ENCODE assay signal across 19 cellular contexts in genomic region chr7:112163021-112163310, GRCh38. TPM values are rescaled to one million over a fixed set of nuclear protein-coding genes. Genes with fewer than 3 reads are reported as not detected.
A peak's percentile ranks its signal among the peaks of the same experiment; 100 is the strongest.
DNase-seq lines count a peak whose midpoint lies in the region; ATAC-seq and TF ChIP-seq lines count a peak whose summit lies in the region.
"Had no signal": no experiment of that assay in that cellular context is flagged by ENCODE, and none has a peak within 500 bp of the region (broad histone marks: within the 10 kb centered on the region; RNA-seq: fewer than 3 reads in every experiment).

No MANE protein-coding gene starts in this region.

- H3K4me3 ChIP-seq in PC-3 (ENCODE audit: low read length) (no peak overlapping the region), endodermal cell (ENCODE audit: low read length) (no peak overlapping the region), mesendoderm (ENCODE audit: low read length) (no peak overlapping the region), upper lobe of right lung (no peak overlapping the region)
- H3K4me3 ChIP-seq: BLaER1 treated with 17β-estradiol and CSF1 and Interleukin-3, amounts not matched to agents 10 nM and 100 nM; coronary artery; mucosa of descending colon; ovary had no signal

- peak overlapping the region; percentile 36 for H3K56ac ChIP-seq in mesendoderm (ENCODE audit: low read length)

- no peak for DNase-seq in PC-3
- DNase-seq in endodermal cell, result no peak
- DNase-seq in mesendoderm, result no peak
- no peak for DNase-seq in upper lobe of right lung
- DNase-seq in putamen (ENCODE audit: low spot score), result no peak
- no peak for DNase-seq in activated naive CD4-positive, alpha-beta T cell treated with anti-CD3 and anti-CD28 coated beads for 36 hours
- DNase-seq in natural killer cell, result no peak
- DNase-seq: activated naive CD4-positive, alpha-beta T cell treated with anti-CD3 and anti-CD28 coated beads, Interleukin-2, amount 10 ng/mL, durations not matched to agents 7 days and 5 days; activated T-cell treated with anti-CD3 and anti-CD28 coated beads for 4 hours; DMS153; erythroblast; Kasumi-1; mucosa of descending colon; NCI-H2171; NCI-H774; ovary had no signal

- TF ChIP-seq CTCF in PC-3 (conservative IDR thresholded peaks at IDR 0.05; ENCODE audit: low read depth, low read length), result no peak
- TF ChIP-seq CTCF in endodermal cell (conservative IDR thresholded peaks at IDR 0.05), result no peak
- no peak for TF ChIP-seq CTCF in upper lobe of right lung (IDR thresholded peaks at IDR 0.05)
- TF ChIP-seq CTCF in natural killer cell (IDR thresholded peaks at IDR 0.05), result no peak

- no peaks in the 10 kb centered on the region for H3F3A ChIP-seq in PC-3 (ENCODE audit: low read length, unreplicated experiment)

- H3K9me3 Mint-ChIP-seq in endodermal cell, result no peaks in the 10 kb centered on the region
- H3K9me3 Mint-ChIP-seq in activated naive CD4-positive, alpha-beta T cell treated with anti-CD3 and anti-CD28 coated beads for 36 hours, result no peaks in the 10 kb centered on the region
- no peaks in the 10 kb centered on the region for H3K9me3 Mint-ChIP-seq in natural killer cell
- H3K9me3 Mint-ChIP-seq: activated naive CD4-positive, alpha-beta T cell treated with anti-CD3 and anti-CD28 coated beads, Interleukin-2, amount 10 ng/mL, durations not matched to agents 7 days and 5 days had no signal

- H3K9me2 ChIP-seq in PC-3 (replicated peaks; ENCODE audit: low read length), result no peaks in the 10 kb centered on the region

- H2BK5ac ChIP-seq in mesendoderm (ENCODE audit: low read length), result no peak overlapping the region

- no peak overlapping the region for H4K5ac ChIP-seq in mesendoderm (ENCODE audit: low read length)

- no peak overlapping the region for H3K23ac ChIP-seq in mesendoderm (ENCODE audit: low read length)

- no TSS peak for BruUV-seq in PC-3 (replicated peaks; lab: Mats Ljungman, UMichigan)

- intact Hi-C loops in PC-3 (cut with micrococcal nuclease), result no loop called here
- intact Hi-C loops in upper lobe of right lung (cut with DNase I), result no loop called here
- intact Hi-C loops in activated naive CD4-positive, alpha-beta T cell treated with anti-CD3 and anti-CD28 coated beads for 36 hours (cut with micrococcal nuclease), result no loop called here
- intact Hi-C loops in natural killer cell (cut with micrococcal nuclease), result no loop called here

- POLR2A ChIA-PET in PC-3 (lab: Charles Lee; ENCODE audit: unreplicated experiment), result no interaction called here

- H3K27ac Mint-ChIP-seq in endodermal cell (no peak overlapping the region), natural killer cell (no peak overlapping the region)
- H3K27ac Mint-ChIP-seq in activated naive CD4-positive, alpha-beta T cell treated with anti-CD3 and anti-CD28 coated beads for 36 hours, result no peak overlapping the region
- H3K27ac Mint-ChIP-seq: activated naive CD4-positive, alpha-beta T cell treated with anti-CD3 and anti-CD28 coated beads, Interleukin-2, amount 10 ng/mL, durations not matched to agents 7 days and 5 days had no signal

- whole genome bisulfite sequencing in endodermal cell (ENCODE audit: insufficient coverage in 1 of 2, insufficient read length in 1 of 2), 2 experiments, result 40 to 79% methylated on average over 1 to 2 of the region's 2 CpGs
- WGBS in mesendoderm (ENCODE audit: extremely low coverage, insufficient coverage, low lambda C conversion rate), result no CpG with 5 or more reads among the region's 2 CpGs

- no peaks in the 10 kb centered on the region for H3K27me3 Mint-ChIP-seq in endodermal cell (ENCODE audit: insufficient read depth)
- H3K27me3 Mint-ChIP-seq in activated naive CD4-positive, alpha-beta T cell treated with anti-CD3 and anti-CD28 coated beads for 36 hours (ENCODE audit: low read depth), result peaks cover 9% of the 10 kb centered on the region
- H3K27me3 Mint-ChIP-seq in natural killer cell (ENCODE audit: low read depth in 2 of 2), result peaks cover 0 to 7% of the 10 kb centered on the region in 2 donors

- H3K4me3 Mint-ChIP-seq in endodermal cell, result no peak overlapping the region
- no peak overlapping the region for H3K4me3 Mint-ChIP-seq in activated naive CD4-positive, alpha-beta T cell treated with anti-CD3 and anti-CD28 coated beads for 36 hours
- H3K4me3 Mint-ChIP-seq in natural killer cell, result no peak overlapping the region
- H3K4me3 Mint-ChIP-seq: activated naive CD4-positive, alpha-beta T cell treated with anti-CD3 and anti-CD28 coated beads, Interleukin-2, amount 10 ng/mL, durations not matched to agents 7 days and 5 days had no signal

- peak overlapping the region; percentile 39 for H3K4me2 ChIP-seq in PC-3 (ENCODE audit: low read length)
- no peak overlapping the region for H3K4me2 ChIP-seq in mesendoderm (ENCODE audit: low read length)

- no peak for ATAC-seq in PC-3
- ATAC-seq in upper lobe of right lung, result no peak
- ATAC-seq in natural killer cell, result no peak
- ATAC-seq: Panc1 had no signal

- no peak overlapping the region for H2BK15ac ChIP-seq in mesendoderm (replicated peaks; ENCODE audit: low read depth)

- no peak overlapping the region for H4K8ac ChIP-seq in mesendoderm (ENCODE audit: low read depth, low read length)

- H3K27me3 ChIP-seq in PC-3 (ENCODE audit: low read length), result no peaks in the 10 kb centered on the region
- no peaks in the 10 kb centered on the region for H3K27me3 ChIP-seq in endodermal cell (ENCODE audit: control insufficient read depth, insufficient read depth, low read length, poor library complexity, severe bottlenecking)
- H3K27me3 ChIP-seq in mesendoderm (ENCODE audit: insufficient read depth, low read length, poor library complexity), result no peaks in the 10 kb centered on the region
- H3K27me3 ChIP-seq in upper lobe of right lung, result no peaks in the 10 kb centered on the region
- H3K27me3 ChIP-seq: BLaER1 treated with 17β-estradiol and CSF1 and Interleukin-3, amounts not matched to agents 10 nM and 100 nM; ovary had no signal

- H2AFZ ChIP-seq in PC-3 (ENCODE audit: low read length), result no peak overlapping the region

- H3K79me1 ChIP-seq in mesendoderm (ENCODE audit: low read length), result peaks cover 11% of the 10 kb centered on the region

- 0 out of 2 replicates have a peak, but pooled peaks cover 8% of the 10 kb centered on the region for H4K20me1 ChIP-seq in PC-3 (ENCODE audit: low read length)

- H3K9ac ChIP-seq in PC-3 (ENCODE audit: low read length) (no peak overlapping the region), endodermal cell (ENCODE audit: extremely low read depth, low read length, poor library complexity, severe bottlenecking) (no peak overlapping the region), mesendoderm (ENCODE audit: low read length) (no peak overlapping the region)
- H3K9ac ChIP-seq: BLaER1 treated with 17β-estradiol and CSF1 and Interleukin-3, amounts not matched to agents 10 nM and 100 nM had no signal

- H3K4me1 ChIP-seq in PC-3 (ENCODE audit: insufficient read depth, low read length) (peaks cover 32% of the 10 kb centered on the region), endodermal cell (ENCODE audit: control insufficient read depth, insufficient read depth, low read length) (peaks cover 23% of the 10 kb centered on the region), mesendoderm (ENCODE audit: control insufficient read depth, low read depth, low read length) (peaks cover 19% of the 10 kb centered on the region), upper lobe of right lung (peaks cover 40% of the 10 kb centered on the region)

- H3K18ac ChIP-seq in mesendoderm (ENCODE audit: low read length), result no peak overlapping the region

- CTCF ChIA-PET in PC-3 (lab: Charles Lee), result no interaction called here
- CTCF ChIA-PET in activated naive CD4-positive, alpha-beta T cell treated with anti-CD3 and anti-CD28 coated beads for 36 hours (lab: Charles Lee), result no interaction called here

- H3K36me3 ChIP-seq in PC-3 (ENCODE audit: low read depth, low read length) (no peaks in the 10 kb centered on the region), endodermal cell (ENCODE audit: control insufficient read depth, insufficient read depth, low read length) (no peaks in the 10 kb centered on the region), mesendoderm (ENCODE audit: control insufficient read depth, insufficient read depth, low read length) (no peaks in the 10 kb centered on the region), upper lobe of right lung (no peaks in the 10 kb centered on the region)
- H3K36me3 ChIP-seq: ovary had no signal

- H3K9me3 ChIP-seq in PC-3 (ENCODE audit: low read length) (no peaks in the 10 kb centered on the region), endodermal cell (ENCODE audit: control insufficient read depth, low read length) (no peaks in the 10 kb centered on the region), upper lobe of right lung (no peaks in the 10 kb centered on the region)
- H3K9me3 ChIP-seq: BLaER1 treated with 17β-estradiol and CSF1 and Interleukin-3, amounts not matched to agents 10 nM and 100 nM; mucosa of descending colon; ovary had no signal

- no peak overlapping the region for H3K4ac ChIP-seq in mesendoderm (ENCODE audit: low read depth, low read length)

- H3K4me1 Mint-ChIP-seq in endodermal cell (peaks cover 43% of the 10 kb centered on the region), natural killer cell (no peaks in the 10 kb centered on the region)
- H3K4me1 Mint-ChIP-seq in activated naive CD4-positive, alpha-beta T cell treated with anti-CD3 and anti-CD28 coated beads for 36 hours (ENCODE audit: low read depth), result no peaks in the 10 kb centered on the region
- H3K4me1 Mint-ChIP-seq: activated naive CD4-positive, alpha-beta T cell treated with anti-CD3 and anti-CD28 coated beads, Interleukin-2, amount 10 ng/mL, durations not matched to agents 7 days and 5 days had no signal

- H3K27ac ChIP-seq in PC-3 (ENCODE audit: low read length), result no peak overlapping the region
- H3K27ac ChIP-seq in endodermal cell (ENCODE audit: low read depth, low read length), result peak overlapping the region; percentile 93
- H3K27ac ChIP-seq in mesendoderm (ENCODE audit: low read depth, low read length), result no peak overlapping the region
- peak overlapping the region; percentile 4 for H3K27ac ChIP-seq in upper lobe of right lung
- H3K27ac ChIP-seq: BLaER1 treated with 17β-estradiol and CSF1 and Interleukin-3, amounts not matched to agents 10 nM and 100 nM; ovary had no signal

- no peak overlapping the region for H2BK120ac ChIP-seq in mesendoderm (ENCODE audit: low read depth, low read length)

- H2AK5ac ChIP-seq in mesendoderm (ENCODE audit: low read length), result no peak overlapping the region

- H3K36me3 Mint-ChIP-seq in endodermal cell (ENCODE audit: low read depth), result no peaks in the 10 kb centered on the region
- no peaks in the 10 kb centered on the region for H3K36me3 Mint-ChIP-seq in activated naive CD4-positive, alpha-beta T cell treated with anti-CD3 and anti-CD28 coated beads for 36 hours (ENCODE audit: low read depth)
- no peaks in the 10 kb centered on the region for H3K36me3 Mint-ChIP-seq in natural killer cell
- H3K36me3 Mint-ChIP-seq: activated naive CD4-positive, alpha-beta T cell treated with anti-CD3 and anti-CD28 coated beads, Interleukin-2, amount 10 ng/mL, durations not matched to agents 7 days and 5 days had no signal

- H3K79me2 ChIP-seq in PC-3 (ENCODE audit: low read length) (peaks cover 50% of the 10 kb centered on the region), mesendoderm (ENCODE audit: control insufficient read depth, insufficient read depth, low read length) (peaks cover 32% of the 10 kb centered on the region)

RNA-seq across cellular contexts. Expression of gene DOCK4, which starts 43.2 kb away (rescaled TPM):
- total RNA-seq in PC-3 (2014; rRNA removed), result 21.8 and 25.4 TPM in 2 replicates
- total RNA-seq in endodermal cell, result 10 to 100 TPM; 11.2 to 15.3 TPM
- 23.2 TPM for polyA plus RNA-seq in endodermal cell (2013, experiment 1 of 2)
- 25.1 TPM for polyA plus RNA-seq in endodermal cell (2013, experiment 2 of 2)
- polyA plus RNA-seq in mesendoderm (2013, experiment 1 of 2), result 10.0 TPM
- polyA plus RNA-seq in mesendoderm (2013, experiment 2 of 2), result 11.5 TPM
- 100 TPM for total RNA-seq in upper lobe of right lung
- under 1 TPM; 0.43 to 0.62 TPM for total RNA-seq in activated naive CD4-positive, alpha-beta T cell treated with anti-CD3 and anti-CD28 coated beads for 36 hours
- 1 to 10 TPM in 1 of 3 donors, under 1 TPM in 2; 0.61 to 2.4 (median 0.89) TPM for total RNA-seq in natural killer cell

RNA-seq across cellular contexts. Expression of gene ZNF277, which starts 43.5 kb away (rescaled TPM):
- 8.7 and 14.0 TPM in 2 replicates for total RNA-seq in PC-3 (2014; rRNA removed)
- total RNA-seq in endodermal cell, result 10 to 100 TPM; 20.3 to 20.4 TPM
- polyA plus RNA-seq in endodermal cell (2013, experiment 1 of 2), result 34.4 TPM
- 36.0 TPM for polyA plus RNA-seq in endodermal cell (2013, experiment 2 of 2)
- polyA plus RNA-seq in mesendoderm (2013, experiment 1 of 2), result 12.9 TPM
- polyA plus RNA-seq in mesendoderm (2013, experiment 2 of 2), result 11.7 TPM
- total RNA-seq in upper lobe of right lung, result 31.0 TPM
- total RNA-seq in activated naive CD4-positive, alpha-beta T cell treated with anti-CD3 and anti-CD28 coated beads for 36 hours, result 10 to 100 TPM; 27.0 to 28.2 TPM
- total RNA-seq in natural killer cell, result 10 to 100 TPM; 13.0 to 20.8 (median 16.7) TPM

Comparison
In these comparisons a context has a peak if more than half of its experiments do, and no peak if none do; other contexts are left out.
1. H3K27ac ChIP-seq: peak in endodermal cell (single experiment) and upper lobe of right lung (single experiment); none in PC-3 (single experiment) and mesendoderm (single experiment).